Comparison of ENCODE assay signal across 9 cellular contexts in genomic region chr13:25752957-25753540, GRCh38.
DNase-seq lines count a peak whose midpoint lies in the region; ATAC-seq lines count a peak whose summit lies in the region.
"Had no signal": no experiment of that assay in that cellular context is flagged by ENCODE, and none has a peak within 500 bp of the region (broad histone marks: within the 10 kb centered on the region; RNA-seq: fewer than 3 reads in every experiment).

No MANE protein-coding gene starts in this region.

- no peak overlapping the region for H3K4me3 ChIP-seq in Jurkat, Clone E6-1 (ENCODE audit: low read length)
- H3K4me3 ChIP-seq: dorsolateral prefrontal cortex had no signal

- intact Hi-C loops in left colon (cut with DNase I, micrococcal nuclease), result no loop called here

- peak; percentile 93 for DNase-seq in A172 (ENCODE audit: low spot score)
- peak; percentile 45 for DNase-seq in Jurkat, Clone E6-1 (ENCODE audit: low read depth, low spot score)
- DNase-seq in amniotic epithelial cell (ENCODE audit: low read depth), result peak; percentile 79
- peak; percentile 18 to 37 for DNase-seq in left colon
- DNase-seq in SK-N-DZ (ENCODE audit: low spot score), result no peak
- DNase-seq in cortex of kidney (lab: John Stamatoyannopoulos, UW), result no peak
- DNase-seq in NCI-H1930 (lab: John Stamatoyannopoulos, UW), result no peak
- DNase-seq: dorsolateral prefrontal cortex had no signal

- ATAC-seq in left colon (peak; percentile 96), GM19324 (IDR thresholded peaks at IDR 0.05; ENCODE audit: low FRiP score, unreplicated experiment) (no peak)

Comparison
In these comparisons a context has a peak if more than half of its experiments do, and no peak if none do; other contexts are left out.
1. DNase-seq: peak in A172 (single experiment), Jurkat, Clone E6-1 (single experiment), amniotic epithelial cell (single experiment) and left colon (2 of 2); none in SK-N-DZ (single experiment), cortex of kidney (single experiment) and NCI-H1930 (0 of 2).